In the genomic region with DNA sequence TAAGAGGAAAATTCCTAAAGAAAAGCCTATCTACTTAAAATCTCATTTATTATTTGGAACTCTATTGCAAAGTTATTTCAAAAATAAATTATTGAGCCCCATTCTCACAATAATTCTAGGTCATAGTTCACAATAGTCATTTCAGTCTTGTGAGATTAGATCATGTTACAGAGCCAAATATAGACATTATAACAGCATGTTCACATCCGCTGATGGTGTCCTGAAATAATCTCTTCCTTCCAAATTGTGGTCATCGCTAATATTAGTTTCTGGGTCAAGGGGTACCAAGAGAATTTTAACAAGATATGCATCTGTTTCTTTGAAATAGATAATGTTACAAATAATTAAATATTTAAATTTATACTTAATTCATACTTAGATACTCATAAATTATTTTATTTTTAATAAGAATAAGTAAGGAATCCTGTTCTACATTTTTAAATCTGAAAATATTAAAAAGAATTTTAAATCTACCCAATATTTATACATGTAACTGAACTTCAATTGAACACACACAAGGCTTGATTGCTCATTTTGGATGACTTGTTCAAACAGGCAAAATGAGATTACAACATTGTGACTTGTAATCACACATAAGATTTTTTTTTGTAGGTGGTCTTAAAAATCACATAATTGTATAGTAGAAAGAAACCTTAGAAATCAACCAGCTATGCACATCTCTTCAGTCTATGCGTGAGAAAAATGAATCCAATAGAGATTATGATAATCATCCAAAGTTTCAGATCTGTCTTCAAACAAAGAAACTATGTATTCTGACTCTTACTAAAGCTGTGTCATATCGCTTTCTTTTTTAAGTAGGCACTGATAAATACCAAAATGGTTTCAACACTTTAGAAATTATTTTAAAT, we compare ENCODE assay signal across 12 cellular contexts. TPM values are rescaled to one million over a fixed set of nuclear protein-coding genes. Genes with fewer than 3 reads are reported as not detected.
DNase-seq lines count a peak whose midpoint lies in the region; ATAC-seq and TF ChIP-seq lines count a peak whose summit lies in the region.
"Had no signal": no experiment of that assay in that cellular context is flagged by ENCODE, and none has a peak within 500 bp of the region (broad histone marks: within the 10 kb centered on the region; RNA-seq: fewer than 3 reads in every experiment).

No MANE protein-coding gene starts in this region.

- H3K9me3 Mint-ChIP-seq in H9, result no peaks in the 10 kb centered on the region

- no peaks in the 10 kb centered on the region for H3K23me2 ChIP-seq in H9 (ENCODE audit: insufficient read length, low read depth, low read length, poor library complexity, severe bottlenecking)

- H2BK20ac ChIP-seq in H9 (ENCODE audit: low read depth, low read length, poor library complexity, severe bottlenecking), result no peak overlapping the region

- no peaks in the 10 kb centered on the region for H3K36me3 ChIP-seq in lower lobe of right lung

- H3K14ac ChIP-seq in H9 (ENCODE audit: insufficient read depth, low read length), result no peak overlapping the region

- no peak overlapping the region for H3K18ac ChIP-seq in H9 (ENCODE audit: insufficient read length, low read depth, low read length)

- intact Hi-C loops in Right ventricle myocardium inferior (cut with DNase I), result loop anchor here (5.0 kb wide), 2 partner anchors 49 to 104 kb away; no protein-coding TSS in a partner anchor
- intact Hi-C loops in cardiac septum (cut with DNase I), result no loop called here
- intact Hi-C loops in lower lobe of right lung (cut with DNase I), result no loop called here

- H4K91ac ChIP-seq in H9 (ENCODE audit: insufficient read length, low read depth, low read length), result no peak overlapping the region

- no peak for TF ChIP-seq CTCF in lower lobe of right lung (IDR thresholded peaks at IDR 0.05)
- no peak for TF ChIP-seq CTCF in H9 (conservative IDR thresholded peaks at IDR 0.05)

- H2BK5ac ChIP-seq in H9 (ENCODE audit: insufficient read length, low read length), result no peak overlapping the region

- H3K27me3 Mint-ChIP-seq in H9 (ENCODE audit: low read depth), result no peaks in the 10 kb centered on the region

- H3K4me3 ChIP-seq in lower lobe of right lung, result no peak overlapping the region

- no peaks in the 10 kb centered on the region for H3K27me3 ChIP-seq in lower lobe of right lung (ENCODE audit: low read depth)
- H3K27me3 ChIP-seq in H9 (ENCODE audit: insufficient read depth, low read length), result no peaks in the 10 kb centered on the region

- H4K20me1 ChIP-seq in H9 (ENCODE audit: control insufficient read depth, insufficient read depth, insufficient read length), result no peaks in the 10 kb centered on the region

- H3K36me3 Mint-ChIP-seq in H9 (ENCODE audit: insufficient read depth in 1 of 3, low read depth in 3 of 3), result no peaks in the 10 kb centered on the region

- H3K4me3 Mint-ChIP-seq in H9, result no peak overlapping the region

- H3K4ac ChIP-seq in H9 (ENCODE audit: low read depth, low read length), result no peak overlapping the region

- H4K8ac ChIP-seq in H9 (replicated peaks; ENCODE audit: insufficient read length, low read depth, low read length), result no peak overlapping the region

- no peaks in the 10 kb centered on the region for H3K79me1 ChIP-seq in H9 (ENCODE audit: insufficient read depth, low read depth, low read length, poor library complexity, severe bottlenecking)

- no peak overlapping the region for H2BK120ac ChIP-seq in H9 (ENCODE audit: low read depth, low read length, poor library complexity, severe bottlenecking)

- peaks cover 18% of the 10 kb centered on the region for H3K4me1 ChIP-seq in lower lobe of right lung
- H3K4me1 ChIP-seq in H9 (ENCODE audit: insufficient read depth, low read length), result no peaks in the 10 kb centered on the region

- no peak overlapping the region for H2AFZ ChIP-seq in H9 (ENCODE audit: low read length)

- H3K4me1 Mint-ChIP-seq in H9, result no peaks in the 10 kb centered on the region; a peak in 1 of 4 replicates

- H3K9me3 ChIP-seq in lower lobe of right lung (no peaks in the 10 kb centered on the region), H9 (ENCODE audit: control insufficient read depth, low read depth, low read length) (no peaks in the 10 kb centered on the region)

- no peak overlapping the region for H2BK12ac ChIP-seq in H9 (ENCODE audit: insufficient read length, low read depth, low read length)

- no peak overlapping the region for H3K4me2 ChIP-seq in H9 (ENCODE audit: insufficient read depth, insufficient read length, low read length)

- H3K9ac ChIP-seq in H9 (ENCODE audit: extremely low read depth, insufficient read length, low read length), result no peak overlapping the region

- H3K79me2 ChIP-seq in H9 (ENCODE audit: insufficient read depth, low read length), result no peaks in the 10 kb centered on the region

- H3T11ph ChIP-seq in H9 (ENCODE audit: low read length), result no peak overlapping the region

- no peak for DNase-seq in Right ventricle myocardium inferior (ENCODE audit: missing footprints)
- DNase-seq in cardiac septum (ENCODE audit: low spot score), result no peak
- DNase-seq in epithelial cell of prostate (ENCODE audit: low read depth, low spot score), result peak; percentile 52
- DNase-seq in lower lobe of right lung, result no peak
- no peak for DNase-seq in Ammon's horn (ENCODE audit: low spot score)
- DNase-seq in H9, result no peak
- no peak for DNase-seq in NCI-H2081 (lab: John Stamatoyannopoulos, UW)
- DNase-seq in medulla oblongata (ENCODE audit: extremely low spot score), result no peak
- DNase-seq: effector CD4-positive, alpha-beta T cell; retina had no signal

- no peak overlapping the region for H3K27ac Mint-ChIP-seq in H9

- no CpG with 5 or more reads among the region's 4 CpGs for WGBS in H9 (ENCODE audit: extremely low coverage, insufficient read length, low lambda C conversion rate)

- no peak overlapping the region for H4K5ac ChIP-seq in H9 (ENCODE audit: insufficient read length, low read depth, low read length)

- H2AK5ac ChIP-seq in H9 (ENCODE audit: insufficient read length, low read length), result no peak overlapping the region

- peak; percentile 69 for ATAC-seq in Right ventricle myocardium inferior
- ATAC-seq in lower lobe of right lung, result peak in 1 of 2 donors; percentile 38
- ATAC-seq: activated CD4-positive, CD25-positive, alpha-beta regulatory T cell treated with anti-CD3 and anti-CD28 coated beads, Interleukin-2, amount 50 U/mL, for 24 hours had no signal

- H3K27ac ChIP-seq in epithelial cell of prostate (peak overlapping the region; percentile 89), lower lobe of right lung (peak overlapping the region; percentile 28), H9 (ENCODE audit: insufficient read length, low read depth, low read length) (no peak overlapping the region)

- no peak overlapping the region for H3K56ac ChIP-seq in H9 (ENCODE audit: insufficient read length, low read depth, low read length)

- no peak overlapping the region for H3K23ac ChIP-seq in H9 (ENCODE audit: insufficient read length, low read depth, low read length)

- no peak overlapping the region for H2BK15ac ChIP-seq in H9 (ENCODE audit: low read depth, low read length)

RNA-seq across cellular contexts. Expression of a gene that starts 13.1 kb away (rescaled TPM):
- total RNA-seq in Right ventricle myocardium inferior (not detected), cardiac septum (not detected), lower lobe of right lung (not detected), H9 (2021) (not detected in 2 replicates)
- total RNA-seq: A673 had no signal
